12 cellular contexts compared by ENCODE assay signal in genomic region chr19:35260694-35261304, GRCh38. TPM values are rescaled to one million over a fixed set of nuclear protein-coding genes. Genes with fewer than 3 reads are reported as not detected.
DNase-seq lines count a peak whose midpoint lies in the region; ATAC-seq and TF ChIP-seq lines count a peak whose summit lies in the region.
"Had no signal": no experiment of that assay in that cellular context is flagged by ENCODE, and none has a peak within 500 bp of the region (broad histone marks: within the 10 kb centered on the region; RNA-seq: fewer than 3 reads in every experiment).

No MANE protein-coding gene starts in this region.

- peaks cover 16% of the 10 kb centered on the region for H3K4me1 ChIP-seq in upper lobe of right lung

- H3K36me3 ChIP-seq in upper lobe of right lung = no peaks in the 10 kb centered on the region

- H3K9me3 ChIP-seq in upper lobe of right lung = no peaks in the 10 kb centered on the region

- H3K27me3 ChIP-seq in upper lobe of right lung = no peaks in the 10 kb centered on the region

- intact Hi-C loops in activated B cell treated with CpG ODN at 0.5 μM for 24 hours (cut with micrococcal nuclease) (no loop called here), upper lobe of right lung (cut with DNase I) (no loop called here)

- CTCF ChIA-PET in activated B cell treated with CpG ODN at 0.5 μM for 24 hours (lab: Charles Lee) = no interaction called here

- H3K27ac ChIP-seq in upper lobe of right lung = no peak overlapping the region

- H3K36me3 Mint-ChIP-seq in activated B cell treated with CpG ODN at 0.5 μM for 24 hours (ENCODE audit: low read depth) = peaks cover 12% of the 10 kb centered on the region

- peak; percentile 0 for DNase-seq in activated naive CD4-positive, alpha-beta T cell treated with Interleukin-2 at 50 U/mL for 16 hours
- no peak for DNase-seq in activated naive CD4-positive, alpha-beta T cell (lab: John Stamatoyannopoulos, UW)
- DNase-seq in activated B cell treated with CpG ODN at 0.5 μM for 24 hours = peak; percentile 5
- DNase-seq in left lobe of liver (ENCODE audit: low spot score) = peak; percentile 41
- DNase-seq in upper lobe of right lung = peak; percentile 49
- DNase-seq in SW480 (ENCODE audit: low spot score) = no peak
- no peak for DNase-seq in occipital lobe (lab: John Stamatoyannopoulos, UW)
- no peak for DNase-seq in NCI-H2081 (lab: John Stamatoyannopoulos, UW)
- DNase-seq: NCI-H1417; NCI-H69; stimulated activated CD4-positive, alpha-beta T cell treated with anti-CD3 and anti-CD28 coated beads, Interleukin-15, amount 100 ng/mL, for 24 hours had no signal

- H3K4me1 Mint-ChIP-seq in activated B cell treated with CpG ODN at 0.5 μM for 24 hours = peaks cover 28% of the 10 kb centered on the region

- POLR2A ChIA-PET in activated B cell treated with CpG ODN at 0.5 μM for 24 hours (lab: Charles Lee) = interaction anchor here (2.0 kb wide), 1 partner anchor 107 kb away, joined by 5 read pairs; no protein-coding TSS in a partner anchor

- no peak for TF ChIP-seq CTCF in activated B cell treated with CpG ODN at 0.5 μM for 24 hours (IDR thresholded peaks at IDR 0.05)
- no peak for TF ChIP-seq CTCF in upper lobe of right lung (IDR thresholded peaks at IDR 0.05)

- H3K27ac Mint-ChIP-seq in activated B cell treated with CpG ODN at 0.5 μM for 24 hours = no peak overlapping the region

- H3K4me3 ChIP-seq in upper lobe of right lung = no peak overlapping the region

- no peak for ATAC-seq in activated B cell treated with CpG ODN at 0.5 μM for 24 hours (ENCODE audit: low read depth)
- no peak for ATAC-seq in left lobe of liver
- ATAC-seq in upper lobe of right lung = no peak

- no peaks in the 10 kb centered on the region for H3K9me3 Mint-ChIP-seq in activated B cell treated with CpG ODN at 0.5 μM for 24 hours
- H3K9me3 Mint-ChIP-seq: central memory CD8-positive, alpha-beta T cell had no signal

- H3K4me3 Mint-ChIP-seq in activated B cell treated with CpG ODN at 0.5 μM for 24 hours = no peak overlapping the region
- H3K4me3 Mint-ChIP-seq: central memory CD8-positive, alpha-beta T cell had no signal

- no peaks in the 10 kb centered on the region for H3K27me3 Mint-ChIP-seq in activated B cell treated with CpG ODN at 0.5 μM for 24 hours
- H3K27me3 Mint-ChIP-seq: central memory CD8-positive, alpha-beta T cell had no signal

RNA-seq across cellular contexts. Expression of gene USF2, which starts 8.0 kb away (rescaled TPM):
- 233 and 236 TPM in 2 replicates for total RNA-seq in activated B cell treated with CpG ODN at 0.5 μM for 24 hours
- total RNA-seq in left lobe of liver = 91.7 TPM
- total RNA-seq in upper lobe of right lung = 152 TPM
- 36.0 TPM for total RNA-seq in occipital lobe

RNA-seq across cellular contexts. Expression of gene LSR, which starts 12.0 kb away (rescaled TPM):
- 16.4 and 18.0 TPM in 2 replicates for total RNA-seq in activated B cell treated with CpG ODN at 0.5 μM for 24 hours
- total RNA-seq in left lobe of liver = 103 TPM
- 79.1 TPM for total RNA-seq in upper lobe of right lung
- 3.1 TPM for total RNA-seq in occipital lobe

RNA-seq across cellular contexts. Expression of gene HAMP, which starts 21.5 kb away (rescaled TPM):
- total RNA-seq in activated B cell treated with CpG ODN at 0.5 μM for 24 hours = 1.3 and 2.2 TPM in 2 replicates
- 37.2 TPM for total RNA-seq in left lobe of liver
- total RNA-seq in upper lobe of right lung = 1.5 TPM
- not detected for total RNA-seq in occipital lobe

RNA-seq across cellular contexts. Expression of gene MAG, which starts 31.2 kb away (rescaled TPM):
- total RNA-seq in activated B cell treated with CpG ODN at 0.5 μM for 24 hours = 0.22 and 0.31 TPM in 2 replicates
- total RNA-seq in left lobe of liver = 0.81 TPM
- total RNA-seq in upper lobe of right lung = not detected
- 0.47 TPM for total RNA-seq in occipital lobe

RNA-seq across cellular contexts. Expression of gene FAM187B, which starts 32.3 kb away (rescaled TPM):
- total RNA-seq in activated B cell treated with CpG ODN at 0.5 μM for 24 hours = not detected in 2 replicates
- not detected for total RNA-seq in left lobe of liver
- not detected for total RNA-seq in upper lobe of right lung
- total RNA-seq in occipital lobe = not detected

Comparison
In these comparisons a context has a peak if more than half of its experiments do, and no peak if none do; other contexts are left out.
1. DNase-seq: peak in activated naive CD4-positive, alpha-beta T cell treated with Interleukin-2 at 50 U/mL for 16 hours (single experiment), activated B cell treated with CpG ODN at 0.5 μM for 24 hours (single experiment), left lobe of liver (single experiment) and upper lobe of right lung (single experiment); none in activated naive CD4-positive, alpha-beta T cell (0 of 4), SW480 (single experiment), occipital lobe (single experiment) and NCI-H2081 (0 of 2).
2. RNA of gene HAMP, which starts 21.5 kb away (total RNA-seq): 37.2 TPM in left lobe of liver (single experiment); 1.3 to 2.2 TPM in activated B cell treated with CpG ODN at 0.5 μM for 24 hours, 1.5 TPM in upper lobe of right lung (single experiment) and not detected in occipital lobe (single experiment); every median in the first group is over 10 times any median in the second.